In the genomic region with DNA sequence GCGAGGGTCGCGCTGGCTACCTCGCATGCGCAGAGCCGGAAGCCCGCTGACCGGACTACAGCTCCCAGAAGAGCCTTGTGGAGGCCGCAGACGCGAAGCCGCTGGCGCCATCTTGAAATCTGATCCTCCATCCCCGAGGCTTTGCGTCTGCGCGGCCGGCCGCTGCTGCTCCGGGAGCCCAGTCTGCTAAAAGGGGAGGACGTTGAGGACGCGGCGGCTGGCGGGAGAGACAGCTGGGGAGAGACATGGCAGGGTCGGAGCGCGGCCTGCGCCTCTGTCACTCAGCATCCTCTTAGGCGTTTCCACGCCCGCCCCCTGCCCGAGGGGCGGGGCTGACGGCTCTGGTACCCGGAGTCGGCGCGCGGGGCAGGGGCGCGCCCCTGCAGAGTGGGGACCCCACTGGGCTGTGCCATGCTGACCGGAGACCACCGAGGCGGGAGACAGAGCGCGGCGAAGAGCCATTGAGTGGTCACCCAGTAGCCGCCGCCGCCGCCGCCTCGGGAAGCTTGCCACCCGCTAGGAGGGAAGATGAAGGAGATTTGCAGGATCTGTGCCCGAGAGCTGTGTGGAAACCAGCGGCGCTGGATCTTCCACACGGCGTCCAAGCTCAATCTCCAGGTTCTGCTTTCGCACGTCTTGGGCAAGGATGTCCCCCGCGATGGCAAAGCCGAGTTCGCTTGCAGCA, we compare ENCODE assay signal across 8 cellular contexts.
DNase-seq lines count a peak whose midpoint lies in the region; ATAC-seq and TF ChIP-seq lines count a peak whose summit lies in the region.
"Not testable (repeated sequence)": the region's sequence is repeated elsewhere in the genome, so short reads cannot be mapped to it uniquely, and the experiment has no call there.

No MANE protein-coding gene starts in this region.

- not testable (repeated sequence) for H4K20me1 ChIP-seq in neural progenitor cell (ENCODE audit: low read depth)

- H3K4me3 ChIP-seq in WI38 (ENCODE audit: low read depth, low read length) = peak overlapping the region; percentile 68
- peak overlapping the region; percentile 57 for H3K4me3 ChIP-seq in neural progenitor cell

- peaks cover 12% of the 10 kb centered on the region for H3K36me3 Mint-ChIP-seq in Calu3 (ENCODE audit: insufficient read depth, unreplicated experiment)
- not testable (repeated sequence) for H3K36me3 Mint-ChIP-seq in activated naive CD8-positive, alpha-beta T cell treated with anti-CD3 and anti-CD28 coated beads, Interleukin-2, amount 50 U/mL, for 24 hours (ENCODE audit: low read depth); neural progenitor cell

- not testable (repeated sequence) for H3K79me2 ChIP-seq in neural progenitor cell (ENCODE audit: low read depth)

- H3K27ac ChIP-seq in neural progenitor cell = not testable (repeated sequence)

- ATAC-seq in GM21529 (IDR thresholded peaks at IDR 0.05; ENCODE audit: unreplicated experiment) = peak; percentile 79
- ATAC-seq in HG03432 (IDR thresholded peaks at IDR 0.05; ENCODE audit: unreplicated experiment) = peak; percentile 79
- ATAC-seq in activated naive CD8-positive, alpha-beta T cell treated with anti-CD3 and anti-CD28 coated beads, Interleukin-2, amount 50 U/mL, for 24 hours = peak; percentile 68
- peak; percentile 96 for ATAC-seq in Right ventricle myocardium inferior

- not testable (repeated sequence) for H3K27me3 ChIP-seq in neural progenitor cell

- H3K9me3 Mint-ChIP-seq in Calu3 (ENCODE audit: low read depth, unreplicated experiment); activated naive CD8-positive, alpha-beta T cell treated with anti-CD3 and anti-CD28 coated beads, Interleukin-2, amount 50 U/mL, for 24 hours; neural progenitor cell: not testable (repeated sequence)

- H3K27me3 Mint-ChIP-seq in Calu3 (ENCODE audit: unreplicated experiment); activated naive CD8-positive, alpha-beta T cell treated with anti-CD3 and anti-CD28 coated beads, Interleukin-2, amount 50 U/mL, for 24 hours; neural progenitor cell (ENCODE audit: insufficient read depth, low read depth): not testable (repeated sequence)

- TF ChIP-seq CTCF in Calu3 (IDR thresholded peaks at IDR 0.05; ENCODE audit: unreplicated experiment); WI38 (IDR thresholded peaks at IDR 0.05; ENCODE audit: low read depth, low read length); neural progenitor cell (IDR thresholded peaks at IDR 0.05): not testable (repeated sequence)

- H2AFZ ChIP-seq in neural progenitor cell (replicated peaks) = peak overlapping the region; percentile 98

- H3K9me3 ChIP-seq in neural progenitor cell (ENCODE audit: low read depth) = not testable (repeated sequence)

- intact Hi-C loops in Calu3 (cut with micrococcal nuclease; ENCODE audit: unreplicated experiment); Right ventricle myocardium inferior (cut with DNase I): not testable (repeated sequence)

- H3K4me1 ChIP-seq in neural progenitor cell = not testable (repeated sequence)

- CTCF ChIA-PET in Calu3 (lab: Charles Lee) = not testable (repeated sequence)

- peak overlapping the region; percentile 78 for H3K4me2 ChIP-seq in neural progenitor cell

- H3K36me3 ChIP-seq in neural progenitor cell = not testable (repeated sequence)

- DNase-seq in Calu3 (peak; percentile 73), Right ventricle myocardium inferior (ENCODE audit: missing footprints) (peak; percentile 90)
- DNase-seq in activated naive CD8-positive, alpha-beta T cell treated with anti-CD3 and anti-CD28 coated beads, Interleukin-2, amount 50 U/mL, for 24 hours = peak; percentile 65
- DNase-seq in neural progenitor cell (ENCODE audit: low spot score) = not testable (repeated sequence)
- peak; percentile 20 to 31 for DNase-seq in stimulated activated CD8-positive, alpha-beta memory T cell treated with anti-CD3 and anti-CD28 coated beads, Interleukin-2, amount 100 ng/mL, for 1 hour (ENCODE audit: low read depth in 2 of 2)

- H3K4me3 Mint-ChIP-seq in Calu3 (ENCODE audit: low read depth, unreplicated experiment) (peak overlapping the region; percentile 79), neural progenitor cell (peak overlapping the region; percentile 91)
- peak overlapping the region; percentile 81 for H3K4me3 Mint-ChIP-seq in activated naive CD8-positive, alpha-beta T cell treated with anti-CD3 and anti-CD28 coated beads, Interleukin-2, amount 50 U/mL, for 24 hours

- not testable (repeated sequence) for H3F3A ChIP-seq in neural progenitor cell (ENCODE audit: low read depth)

- H3K27ac Mint-ChIP-seq in Calu3 (ENCODE audit: unreplicated experiment); neural progenitor cell: not testable (repeated sequence)
- H3K27ac Mint-ChIP-seq in activated naive CD8-positive, alpha-beta T cell treated with anti-CD3 and anti-CD28 coated beads, Interleukin-2, amount 50 U/mL, for 24 hours = peak overlapping the region; percentile 67

- not testable (repeated sequence) for H3K9ac ChIP-seq in neural progenitor cell

- H3K4me1 Mint-ChIP-seq in Calu3 (ENCODE audit: low read depth, unreplicated experiment) = peaks cover 16% of the 10 kb centered on the region
- H3K4me1 Mint-ChIP-seq in activated naive CD8-positive, alpha-beta T cell treated with anti-CD3 and anti-CD28 coated beads, Interleukin-2, amount 50 U/mL, for 24 hours = peaks cover 16% of the 10 kb centered on the region
- not testable (repeated sequence) for H3K4me1 Mint-ChIP-seq in neural progenitor cell

- BruUV-seq in Calu3 (replicated peaks; lab: Mats Ljungman, UMichigan) = not testable (repeated sequence)
